In genomic region chr22:44383652-44384562, GRCh38 we compare ENCODE assay signal across 21 cellular contexts.
DNase-seq lines count a peak whose midpoint lies in the region; ATAC-seq, FAIRE-seq and TF ChIP-seq lines count a peak whose summit lies in the region.
"Had no signal": no experiment of that assay in that cellular context is flagged by ENCODE, and none has a peak within 500 bp of the region (broad histone marks: within the 10 kb centered on the region; RNA-seq: fewer than 3 reads in every experiment).

No MANE protein-coding gene starts in this region.

- TF ChIP-seq CTCF in left ventricle myocardium inferior (IDR thresholded peaks at IDR 0.05; ENCODE audit: borderline replicate concordance), result no peak
- TF ChIP-seq CTCF in RWPE2 (IDR thresholded peaks at IDR 0.05; ENCODE audit: poor library complexity, severe bottlenecking), result no peak
- no peak for TF ChIP-seq CTCF in kidney (IDR thresholded peaks at IDR 0.05; ENCODE audit: borderline replicate concordance, extremely low read depth, insufficient read depth)
- TF ChIP-seq CTCF in psoas muscle (IDR thresholded peaks at IDR 0.05), result no peak
- no peak for TF ChIP-seq CTCF in RWPE1 (conservative IDR thresholded peaks at IDR 0.05; ENCODE audit: low read depth)

- H3K9me3 ChIP-seq in left ventricle myocardium inferior (replicated peaks), result no peaks in the 10 kb centered on the region
- H3K9me3 ChIP-seq in RWPE2 (ENCODE audit: severe bottlenecking), result no peaks in the 10 kb centered on the region
- H3K9me3 ChIP-seq in kidney (ENCODE audit: control insufficient read depth in 1 of 2, low read length in 2 of 2), result peaks cover 0 to 2% of the 10 kb centered on the region in 2 donors
- H3K9me3 ChIP-seq in psoas muscle, result no peaks in the 10 kb centered on the region
- no peaks in the 10 kb centered on the region for H3K9me3 ChIP-seq in HAP-1

- DNase-seq in Right ventricle myocardium superior (peak; percentile 27), left ventricle myocardium inferior (no peak), RWPE2 (ENCODE audit: low spot score) (peak; percentile 38), kidney (peak; percentile 29), psoas muscle (peak; percentile 7 to 46), RWPE1 (ENCODE audit: low spot score) (no peak), HAP-1 (ENCODE audit: low spot score in 2 of 2) (no peak), NCI-H345 (lab: John Stamatoyannopoulos, UW) (no peak)
- DNase-seq: CD4-positive, alpha-beta memory T cell; DND-41; GDM1; H7; KG1; NCI-H1092 treated with DMSO at 0.1 percent for 48 hours; NCI-H187 treated with DMSO at 0.1 percent for 48 hours; NCI-H2227 treated with DMSO at 0.1 percent for 48 hours; NCI-H526 treated with DMSO at 0.1 percent for 48 hours; PC-9; SHP77 had no signal

- CTCF ChIA-PET in RWPE1 (lab: Yijun Ruan, JAX), result no interaction called here

- H3K4me3 ChIP-seq in left ventricle myocardium inferior (no peak overlapping the region), RWPE2 (ENCODE audit: severe bottlenecking) (no peak overlapping the region), kidney (ENCODE audit: low read length in 2 of 2) (no peak overlapping the region), psoas muscle (no peak overlapping the region), HAP-1 (no peak overlapping the region)
- H3K4me3 ChIP-seq: PC-9 had no signal

- FAIRE-seq in kidney (lab: Jason Lieb, UNC), result no peak
- FAIRE-seq: D721Med, GM12892 had no signal

- H3K27ac ChIP-seq in left ventricle myocardium inferior (replicated peaks), result no peak overlapping the region
- H3K27ac ChIP-seq in RWPE2 (ENCODE audit: poor library complexity, severe bottlenecking), result no peak overlapping the region
- H3K27ac ChIP-seq in kidney (ENCODE audit: low read depth in 2 of 2, low read length in 2 of 2), result no peak overlapping the region
- no peak overlapping the region for H3K27ac ChIP-seq in psoas muscle
- H3K27ac ChIP-seq in RWPE1, result no peak overlapping the region
- H3K27ac ChIP-seq: PC-9 had no signal

- no peaks in the 10 kb centered on the region for H3K4me1 ChIP-seq in left ventricle myocardium inferior
- H3K4me1 ChIP-seq in RWPE2 (ENCODE audit: insufficient read depth, poor library complexity, severe bottlenecking), result no peaks in the 10 kb centered on the region
- no peaks in the 10 kb centered on the region for H3K4me1 ChIP-seq in kidney (ENCODE audit: control insufficient read depth in 1 of 2, insufficient read depth in 1 of 2, low read depth in 1 of 2, low read length in 2 of 2)
- no peaks in the 10 kb centered on the region for H3K4me1 ChIP-seq in psoas muscle
- H3K4me1 ChIP-seq in HAP-1, result no peaks in the 10 kb centered on the region

- H3K27me3 ChIP-seq in left ventricle myocardium inferior (ENCODE audit: low read depth) (peaks cover 31% of the 10 kb centered on the region), RWPE2 (ENCODE audit: insufficient read depth, poor library complexity, severe bottlenecking) (no peaks in the 10 kb centered on the region), psoas muscle (ENCODE audit: insufficient read depth in 3 of 3, low read length in 2 of 3) (peaks cover 0 to 33% (median 3%) of the 10 kb centered on the region in 3 donors), HAP-1 (ENCODE audit: low read depth) (peaks cover 52% of the 10 kb centered on the region)

- no peaks in the 10 kb centered on the region for H3K36me3 ChIP-seq in left ventricle myocardium inferior
- H3K36me3 ChIP-seq in RWPE2 (ENCODE audit: low read depth), result no peaks in the 10 kb centered on the region
- H3K36me3 ChIP-seq in kidney (ENCODE audit: control insufficient read depth in 1 of 2, insufficient read depth in 2 of 2, low read length in 2 of 2), result no peaks in the 10 kb centered on the region
- no peaks in the 10 kb centered on the region for H3K36me3 ChIP-seq in psoas muscle (ENCODE audit: insufficient read depth in 1 of 2, low read depth in 1 of 2)
- H3K36me3 ChIP-seq in HAP-1 (replicated peaks), result no peaks in the 10 kb centered on the region

- intact Hi-C loops in Right ventricle myocardium superior (cut with DNase I) (no loop called here), left ventricle myocardium inferior (cut with micrococcal nuclease) (no loop called here), kidney (cut with DNase I) (no loop called here), psoas muscle (cut with DNase I) (no loop called here)

- in situ Hi-C loops in HAP-1 (cut with MboI; ENCODE audit: low sequenced_read_pairs), result no loop called here

- POLR2A ChIA-PET in RWPE1 (lab: Yijun Ruan, JAX; ENCODE audit: low non-redundant PET), result no interaction called here

- no peak overlapping the region for H3K9ac ChIP-seq in kidney (ENCODE audit: low read length in 2 of 2)

- 65 to 77% (median 68%) methylated on average over 14 of the region's 14 CpGs for WGBS in psoas muscle, 3 donors

- ATAC-seq in Right ventricle myocardium superior (ENCODE audit: poor library complexity) (no peak), RWPE2 (ENCODE audit: low read depth) (no peak), psoas muscle (no peak)

Comparison
In these comparisons a context has a peak if more than half of its experiments do, and no peak if none do; other contexts are left out.
1. DNase-seq: peak in Right ventricle myocardium superior (single experiment), RWPE2 (single experiment), kidney (single experiment) and psoas muscle (2 of 2); none in left ventricle myocardium inferior (single experiment), RWPE1 (single experiment), HAP-1 (0 of 2) and NCI-H345 (single experiment).